In genomic region chr10:97689637-97690036, GRCh38 we compare ENCODE assay signal across 1 cellular context.
TF ChIP-seq lines count a peak whose summit lies in the region.

No MANE protein-coding gene starts in this region.

TF ChIP-seq in K562, 482 proteins besides CTCF, POLR2A, EP300 and RAD21 (continued from another document and continues in another):
- TF ChIP-seq, protein P1, sequence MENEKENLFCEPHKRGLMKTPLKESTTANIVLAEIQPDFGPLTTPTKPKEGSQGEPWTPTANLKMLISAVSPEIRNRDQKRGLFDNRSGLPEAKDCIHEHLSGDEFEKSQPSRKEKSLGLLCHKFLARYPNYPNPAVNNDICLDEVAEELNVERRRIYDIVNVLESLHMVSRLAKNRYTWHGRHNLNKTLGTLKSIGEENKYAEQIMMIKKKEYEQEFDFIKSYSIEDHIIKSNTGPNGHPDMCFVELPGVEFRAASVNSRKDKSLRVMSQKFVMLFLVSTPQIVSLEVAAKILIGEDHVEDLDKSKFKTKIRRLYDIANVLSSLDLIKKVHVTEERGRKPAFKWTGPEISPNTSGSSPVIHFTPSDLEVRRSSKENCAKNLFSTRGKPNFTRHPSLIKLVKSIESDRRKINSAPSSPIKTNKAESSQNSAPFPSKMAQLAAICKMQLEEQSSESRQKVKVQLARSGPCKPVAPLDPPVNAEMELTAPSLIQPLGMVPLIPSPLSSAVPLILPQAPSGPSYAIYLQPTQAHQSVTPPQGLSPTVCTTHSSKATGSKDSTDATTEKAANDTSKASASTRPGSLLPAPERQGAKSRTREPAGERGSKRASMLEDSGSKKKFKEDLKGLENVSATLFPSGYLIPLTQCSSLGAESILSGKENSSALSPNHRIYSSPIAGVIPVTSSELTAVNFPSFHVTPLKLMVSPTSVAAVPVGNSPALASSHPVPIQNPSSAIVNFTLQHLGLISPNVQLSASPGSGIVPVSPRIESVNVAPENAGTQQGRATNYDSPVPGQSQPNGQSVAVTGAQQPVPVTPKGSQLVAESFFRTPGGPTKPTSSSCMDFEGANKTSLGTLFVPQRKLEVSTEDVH (IDR thresholded peaks at IDR 0.05; ENCODE audit: low read depth, partially characterized antibody): no peak
- TF ChIP-seq SP2 (IDR thresholded peaks at IDR 0.05; ENCODE audit: extremely low read depth, low read depth, low read length, poor library complexity, severe bottlenecking) (no peak), NFYB (IDR thresholded peaks at IDR 0.05; ENCODE audit: extremely low read depth, insufficient read length) (peak; percentile 6), CUX1 (CRISPR knock-in tag; IDR thresholded peaks at IDR 0.05) (0 out of 2 replicates have a peak, but pooled peaks have one; percentile 58), JUND (IDR thresholded peaks at IDR 0.05; ENCODE audit: borderline replicate concordance, low read depth, low read length) (0 out of 2 replicates have a peak, but pooled peaks have one; percentile 46), JUND (tag; IDR thresholded peaks at IDR 0.05; ENCODE audit: borderline replicate concordance, low read depth, low read length) (peak; percentile 52; the same call in 1 of the 3 replicates), GTF2F1 (IDR thresholded peaks at IDR 0.05; ENCODE audit: low read depth, low read length) (no peak), SMAD2 (IDR thresholded peaks at IDR 0.05; ENCODE audit: low read depth, low read length) (no peak), E2F3 (CRISPR knock-in tag; IDR thresholded peaks at IDR 0.05) (no peak), CHD4 (IDR thresholded peaks at IDR 0.05; ENCODE audit: insufficient read depth, insufficient replicate concordance, low read depth, low read length, poor library complexity, severe bottlenecking) (no peak), FIP1L1 (IDR thresholded peaks at IDR 0.05; ENCODE audit: low read depth, low read length, poor library complexity, severe bottlenecking) (no peak), ZNF239 (CRISPR knock-in tag; IDR thresholded peaks at IDR 0.05) (no peak), ASH1L (IDR thresholded peaks at IDR 0.05; ENCODE audit: borderline replicate concordance, low read depth, partially characterized antibody) (no peak), RB1 (IDR thresholded peaks at IDR 0.05; ENCODE audit: low read depth) (no peak), MCM2 (IDR thresholded peaks at IDR 0.05; ENCODE audit: low read depth) (no peak), ZNF12 (CRISPR knock-in tag; IDR thresholded peaks at IDR 0.05) (no peak), ESRRA (IDR thresholded peaks at IDR 0.05; ENCODE audit: borderline replicate concordance, low read depth) (peak; percentile 63; the same call in 1 of the 2 replicates), EWSR1 (IDR thresholded peaks at IDR 0.05; ENCODE audit: borderline replicate concordance, low read depth, partially characterized antibody) (no peak), HDAC2 (IDR thresholded peaks at IDR 0.05) (no peak), CTBP1 (IDR thresholded peaks at IDR 0.05; ENCODE audit: borderline replicate concordance) (peak; percentile 63; the same call in 1 of the 2 replicates), ZKSCAN3 (CRISPR knock-in tag; IDR thresholded peaks at IDR 0.05) (no peak), FOS (IDR thresholded peaks at IDR 0.05; ENCODE audit: extremely low read depth, insufficient read length) (no peak), SNRNP70 (optimal IDR thresholded peaks at IDR 0.05; ENCODE audit: low read depth, low read length) (no peak), KHSRP (IDR thresholded peaks at IDR 0.05) (no peak), ZKSCAN1 (IDR thresholded peaks at IDR 0.05; ENCODE audit: low read depth, low read length) (no peak), ARID2 (IDR thresholded peaks at IDR 0.05) (no peak), ZNF347 (CRISPR knock-in tag; IDR thresholded peaks at IDR 0.05; ENCODE audit: low read depth) (no peak), MEIS2 (IDR thresholded peaks at IDR 0.05; ENCODE audit: partially characterized antibody) (no peak), ZNF212 (CRISPR knock-in tag; IDR thresholded peaks at IDR 0.05) (no peak), RHOXF2B (CRISPR knock-in tag; conservative IDR thresholded peaks at IDR 0.05) (no peak), BDP1 (IDR thresholded peaks at IDR 0.05; ENCODE audit: insufficient read depth, insufficient read length) (no peak), FOXK1 (CRISPR knock-in tag; IDR thresholded peaks at IDR 0.05; ENCODE audit: borderline replicate concordance) (no peak), PTRF (tag; IDR thresholded peaks at IDR 0.05) (0 out of 2 replicates have a peak, but pooled peaks have one; percentile 15), ZNF217 (CRISPR knock-in tag; IDR thresholded peaks at IDR 0.05) (no peak), TBL1XR1 (IDR thresholded peaks at IDR 0.05; ENCODE audit: low read length in 2 of 2) (no peak), XRCC4 (IDR thresholded peaks at IDR 0.05; ENCODE audit: extremely low read depth, insufficient read depth, insufficient read length) (no peak), GABPB1 (CRISPR knock-in tag; IDR thresholded peaks at IDR 0.05) (no peak), ZNF3 (CRISPR knock-in tag; IDR thresholded peaks at IDR 0.05) (no peak), ZBTB34 (CRISPR knock-in tag; IDR thresholded peaks at IDR 0.05) (no peak), ZNF197 (CRISPR knock-in tag; IDR thresholded peaks at IDR 0.05; ENCODE audit: low read depth) (no peak), RBBP5 (IDR thresholded peaks at IDR 0.05; ENCODE audit: borderline replicate concordance, insufficient read depth, low read length, poor library complexity, severe bottlenecking) (no peak)
- TF ChIP-seq, protein P2, sequence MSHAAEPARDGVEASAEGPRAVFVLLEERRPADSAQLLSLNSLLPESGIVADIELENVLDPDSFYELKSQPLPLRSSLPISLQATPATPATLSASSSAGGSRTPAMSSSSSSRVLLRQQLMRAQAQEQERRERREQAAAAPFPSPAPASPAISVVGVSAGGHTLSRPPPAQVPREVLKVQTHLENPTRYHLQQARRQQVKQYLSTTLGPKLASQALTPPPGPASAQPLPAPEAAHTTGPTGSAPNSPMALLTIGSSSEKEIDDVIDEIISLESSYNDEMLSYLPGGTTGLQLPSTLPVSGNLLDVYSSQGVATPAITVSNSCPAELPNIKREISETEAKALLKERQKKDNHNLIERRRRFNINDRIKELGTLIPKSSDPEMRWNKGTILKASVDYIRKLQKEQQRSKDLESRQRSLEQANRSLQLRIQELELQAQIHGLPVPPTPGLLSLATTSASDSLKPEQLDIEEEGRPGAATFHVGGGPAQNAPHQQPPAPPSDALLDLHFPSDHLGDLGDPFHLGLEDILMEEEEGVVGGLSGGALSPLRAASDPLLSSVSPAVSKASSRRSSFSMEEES (CRISPR knock-in tag; IDR thresholded peaks at IDR 0.05): peak; percentile 35
- TF ChIP-seq, protein P3, sequence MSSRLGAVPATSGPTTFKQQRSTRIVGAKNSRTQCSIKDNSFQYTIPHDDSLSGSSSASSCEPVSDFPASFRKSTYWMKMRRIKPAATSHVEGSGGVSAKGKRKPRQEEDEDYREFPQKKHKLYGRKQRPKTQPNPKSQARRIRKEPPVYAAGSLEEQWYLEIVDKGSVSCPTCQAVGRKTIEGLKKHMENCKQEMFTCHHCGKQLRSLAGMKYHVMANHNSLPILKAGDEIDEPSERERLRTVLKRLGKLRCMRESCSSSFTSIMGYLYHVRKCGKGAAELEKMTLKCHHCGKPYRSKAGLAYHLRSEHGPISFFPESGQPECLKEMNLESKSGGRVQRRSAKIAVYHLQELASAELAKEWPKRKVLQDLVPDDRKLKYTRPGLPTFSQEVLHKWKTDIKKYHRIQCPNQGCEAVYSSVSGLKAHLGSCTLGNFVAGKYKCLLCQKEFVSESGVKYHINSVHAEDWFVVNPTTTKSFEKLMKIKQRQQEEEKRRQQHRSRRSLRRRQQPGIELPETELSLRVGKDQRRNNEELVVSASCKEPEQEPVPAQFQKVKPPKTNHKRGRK (tag; IDR thresholded peaks at IDR 0.05): no peak
- TF ChIP-seq, protein P4, sequence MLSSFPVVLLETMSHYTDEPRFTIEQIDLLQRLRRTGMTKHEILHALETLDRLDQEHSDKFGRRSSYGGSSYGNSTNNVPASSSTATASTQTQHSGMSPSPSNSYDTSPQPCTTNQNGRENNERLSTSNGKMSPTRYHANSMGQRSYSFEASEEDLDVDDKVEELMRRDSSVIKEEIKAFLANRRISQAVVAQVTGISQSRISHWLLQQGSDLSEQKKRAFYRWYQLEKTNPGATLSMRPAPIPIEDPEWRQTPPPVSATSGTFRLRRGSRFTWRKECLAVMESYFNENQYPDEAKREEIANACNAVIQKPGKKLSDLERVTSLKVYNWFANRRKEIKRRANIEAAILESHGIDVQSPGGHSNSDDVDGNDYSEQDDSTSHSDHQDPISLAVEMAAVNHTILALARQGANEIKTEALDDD (IDR thresholded peaks at IDR 0.05): no peak
- TF ChIP-seq, protein P5, sequence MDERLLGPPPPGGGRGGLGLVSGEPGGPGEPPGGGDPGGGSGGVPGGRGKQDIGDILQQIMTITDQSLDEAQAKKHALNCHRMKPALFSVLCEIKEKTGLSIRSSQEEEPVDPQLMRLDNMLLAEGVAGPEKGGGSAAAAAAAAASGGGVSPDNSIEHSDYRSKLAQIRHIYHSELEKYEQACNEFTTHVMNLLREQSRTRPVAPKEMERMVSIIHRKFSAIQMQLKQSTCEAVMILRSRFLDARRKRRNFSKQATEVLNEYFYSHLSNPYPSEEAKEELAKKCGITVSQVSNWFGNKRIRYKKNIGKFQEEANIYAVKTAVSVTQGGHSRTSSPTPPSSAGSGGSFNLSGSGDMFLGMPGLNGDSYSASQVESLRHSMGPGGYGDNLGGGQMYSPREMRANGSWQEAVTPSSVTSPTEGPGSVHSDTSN (CRISPR knock-in tag; IDR thresholded peaks at IDR 0.05; ENCODE audit: low read depth): no peak
- TF ChIP-seq, protein P5 (tag; conservative IDR thresholded peaks at IDR 0.05; ENCODE audit: low read depth): no peak
- TF ChIP-seq, protein P6, sequence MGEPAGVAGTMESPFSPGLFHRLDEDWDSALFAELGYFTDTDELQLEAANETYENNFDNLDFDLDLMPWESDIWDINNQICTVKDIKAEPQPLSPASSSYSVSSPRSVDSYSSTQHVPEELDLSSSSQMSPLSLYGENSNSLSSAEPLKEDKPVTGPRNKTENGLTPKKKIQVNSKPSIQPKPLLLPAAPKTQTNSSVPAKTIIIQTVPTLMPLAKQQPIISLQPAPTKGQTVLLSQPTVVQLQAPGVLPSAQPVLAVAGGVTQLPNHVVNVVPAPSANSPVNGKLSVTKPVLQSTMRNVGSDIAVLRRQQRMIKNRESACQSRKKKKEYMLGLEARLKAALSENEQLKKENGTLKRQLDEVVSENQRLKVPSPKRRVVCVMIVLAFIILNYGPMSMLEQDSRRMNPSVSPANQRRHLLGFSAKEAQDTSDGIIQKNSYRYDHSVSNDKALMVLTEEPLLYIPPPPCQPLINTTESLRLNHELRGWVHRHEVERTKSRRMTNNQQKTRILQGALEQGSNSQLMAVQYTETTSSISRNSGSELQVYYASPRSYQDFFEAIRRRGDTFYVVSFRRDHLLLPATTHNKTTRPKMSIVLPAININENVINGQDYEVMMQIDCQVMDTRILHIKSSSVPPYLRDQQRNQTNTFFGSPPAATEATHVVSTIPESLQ (CRISPR knock-in tag; IDR thresholded peaks at IDR 0.05): no peak
